1 cellular context compared by ENCODE assay signal in genomic region chr11:48049036-48049435, GRCh38.
TF ChIP-seq lines count a peak whose summit lies in the region.

No MANE protein-coding gene starts in this region.

TF ChIP-seq in WTC11, 78 proteins besides CTCF, POLR2A, EP300 and RAD21 (continued from another document):
- no peak for TF ChIP-seq ZNF512 (CRISPR knock-in tag; IDR thresholded peaks at IDR 0.05; ENCODE audit: borderline replicate concordance)
